In genomic region chr9:129139233-129139992, GRCh38 we compare ENCODE assay signal across 8 cellular contexts. TPM values are rescaled to one million over a fixed set of nuclear protein-coding genes. Genes with fewer than 3 reads are reported as not detected.
DNase-seq lines count a peak whose midpoint lies in the region; ATAC-seq and TF ChIP-seq lines count a peak whose summit lies in the region.

No MANE protein-coding gene starts in this region.

- intact Hi-C loops in Caco-2 (cut with micrococcal nuclease; ENCODE audit: unreplicated experiment) (loop anchor here (1.0 to 2.0 kb wide), 2 partner anchors 36 to 471 kb away; no protein-coding TSS in a partner anchor), right cardiac atrium (cut with DNase I) (loop anchor here (2.0 to 10.0 kb wide), 5 partner anchors 38 to 645 kb away; partner anchors contain the start of gene IER5L (in 1 of the 4)), uterus (cut with DNase I; ENCODE audit: low total_unique reads) (loop anchor here (5.0 kb wide), 2 partner anchors 33 to 473 kb away; no protein-coding TSS in a partner anchor)

- H3K4me3 ChIP-seq in Caco-2 (ENCODE audit: low read depth, low read length) (no peak overlapping the region), HAP-1 (peak overlapping the region; percentile 9), right cardiac atrium (ENCODE audit: low read length) (peak overlapping the region; percentile 38), uterus (peak overlapping the region; percentile 33 to 42)

- H3K27me3 Mint-ChIP-seq in Caco-2 (ENCODE audit: insufficient read depth, unreplicated experiment) = no peaks in the 10 kb centered on the region

- TF ChIP-seq POLR2A in uterus (IDR thresholded peaks at IDR 0.05) = no peak

- H3K27ac ChIP-seq in right cardiac atrium (ENCODE audit: low read length) (peak overlapping the region; percentile 100), uterus (peak overlapping the region; percentile 99 to 100)

- peaks cover 5% of the 10 kb centered on the region for H3K36me3 ChIP-seq in Caco-2 (ENCODE audit: control insufficient read depth, insufficient read depth, low read length)
- H3K36me3 ChIP-seq in HAP-1 (replicated peaks) = peaks cover 37% of the 10 kb centered on the region
- H3K36me3 ChIP-seq in uterus = no peaks in the 10 kb centered on the region

- peak overlapping the region; percentile 64 for H3K4me3 Mint-ChIP-seq in Caco-2 (ENCODE audit: unreplicated experiment)

- peaks cover 40% of the 10 kb centered on the region for H3K36me3 Mint-ChIP-seq in Caco-2 (ENCODE audit: insufficient read depth, unreplicated experiment)

- in situ Hi-C loops in HAP-1 (cut with MboI; ENCODE audit: low sequenced_read_pairs) = no loop called here

- CTCF ChIA-PET in Caco-2 (lab: Charles Lee) = interaction anchor here (0.6 to 2.6 kb wide), 16 partner anchors 8 to 643 kb away, joined by 3 to 8 read pairs (median 4); partner anchors contain the start of gene IER5L

- 3% methylated on average over 13 of the region's 13 CpGs for WGBS in right cardiac atrium

- DNase-seq in Caco-2 (peak; percentile 78 to 80), HAP-1 (ENCODE audit: low spot score in 2 of 2) (peak; percentile 88 to 90), NCI-H146 treated with DMSO at 0.1 percent for 48 hours (lab: John Stamatoyannopoulos, UW; ENCODE audit: unreplicated experiment) (peak; percentile 6), T-helper 1 cell (peak; percentile 40 to 78 (median 65)), amygdala (lab: John Stamatoyannopoulos, UW) (peak in 49 of 56 donors; percentile 36 to 88 (median 69)), right cardiac atrium (peak; percentile 78 to 88 (median 85)), pulmonary artery endothelial cell (ENCODE audit: low read depth, low spot score) (peak; percentile 45), uterus (peak; percentile 76 to 89)

- POLR2A ChIA-PET in Caco-2 (lab: Charles Lee) = interaction anchor here (0.6 to 0.9 kb wide), 4 partner anchors 39 to 1176 kb away, joined by 3 read pairs; partner anchors contain the start of gene IER5L

- peaks cover 46% of the 10 kb centered on the region for H3K4me1 ChIP-seq in Caco-2
- H3K4me1 ChIP-seq in HAP-1 = peaks cover 34% of the 10 kb centered on the region
- H3K4me1 ChIP-seq in right cardiac atrium (ENCODE audit: control insufficient read depth, insufficient read depth, low read length) = peaks cover 26% of the 10 kb centered on the region
- H3K4me1 ChIP-seq in uterus = peaks cover 20 to 37% of the 10 kb centered on the region in 2 donors

- H3K9me3 Mint-ChIP-seq in Caco-2 (ENCODE audit: unreplicated experiment) = no peaks in the 10 kb centered on the region

- H3K4me1 Mint-ChIP-seq in Caco-2 (ENCODE audit: low read depth, unreplicated experiment) = peaks cover 29% of the 10 kb centered on the region

- H3K9me3 ChIP-seq in Caco-2 = no peaks in the 10 kb centered on the region
- no peaks in the 10 kb centered on the region for H3K9me3 ChIP-seq in HAP-1
- no peaks in the 10 kb centered on the region for H3K9me3 ChIP-seq in right cardiac atrium (ENCODE audit: control insufficient read depth, low read length)
- H3K9me3 ChIP-seq in uterus = no peaks in the 10 kb centered on the region

- H3K27ac Mint-ChIP-seq in Caco-2 (ENCODE audit: unreplicated experiment) = peak overlapping the region; percentile 95

- TF ChIP-seq CTCF in Caco-2 (IDR thresholded peaks at IDR 0.05; ENCODE audit: insufficient read depth in 1 of 2, low read depth in 1 of 2, low read length in 1 of 2, severe bottlenecking in 1 of 2, unreplicated experiment in 1 of 2) = peak; percentile 81 to 91
- TF ChIP-seq CTCF in uterus (IDR thresholded peaks at IDR 0.05) = peak; percentile 91 to 97 (median 96)

- ATAC-seq in right cardiac atrium = peak; percentile 63 to 70

- H3K27me3 ChIP-seq in Caco-2 (replicated peaks; ENCODE audit: control insufficient read depth, insufficient read depth, low read length) = no peaks in the 10 kb centered on the region
- H3K27me3 ChIP-seq in HAP-1 (ENCODE audit: low read depth) = no peaks in the 10 kb centered on the region
- no peaks in the 10 kb centered on the region for H3K27me3 ChIP-seq in right cardiac atrium (ENCODE audit: control insufficient read depth, insufficient read depth)
- no peaks in the 10 kb centered on the region for H3K27me3 ChIP-seq in uterus

- no TSS peak for BruUV-seq in Caco-2 (replicated peaks; lab: Mats Ljungman, UMichigan)

RNA-seq across cellular contexts. Expression of gene PTPA, which starts 28.2 kb away (rescaled TPM):
- total RNA-seq in Caco-2 (2022) = 100 and 107 TPM in 2 replicates
- 100 to 1,000 TPM; 115 to 170 (median 144) TPM for total RNA-seq in right cardiac atrium
- 147 TPM for polyA plus RNA-seq in right cardiac atrium
- 96.2 and 109 TPM in 2 replicates for total RNA-seq in pulmonary artery endothelial cell
- total RNA-seq in uterus = 100 to 1,000 TPM in 1 of 4 donors, 10 to 100 TPM in 3; 28.9 to 107 (median 62.1) TPM

RNA-seq across cellular contexts. Expression of gene CRAT, which starts 28.8 kb away (rescaled TPM):
- total RNA-seq in Caco-2 (2022) (16.2 and 20.7 TPM in 2 replicates), right cardiac atrium (10 to 100 TPM; 47.0 to 69.9 (median 56.8) TPM), pulmonary artery endothelial cell (34.6 and 37.9 TPM in 2 replicates), uterus (10 to 100 TPM; 20.0 to 42.4 (median 27.4) TPM)
- 63.3 TPM for polyA plus RNA-seq in right cardiac atrium

RNA-seq across cellular contexts. Expression of gene IER5L, which starts 38.6 kb away (rescaled TPM):
- total RNA-seq in Caco-2 (2022) (3.9 and 4.1 TPM in 2 replicates), right cardiac atrium (1 to 10 TPM; 6.7 to 9.4 (median 8.7) TPM), pulmonary artery endothelial cell (13.4 and 18.8 TPM in 2 replicates), uterus (10 to 100 TPM in 2 of 4 donors, 1 to 10 TPM in 2; 1.8 to 31.0 (median 14.5) TPM)
- polyA plus RNA-seq in right cardiac atrium = 10.4 TPM

RNA-seq across cellular contexts. Expression of gene DOLPP1, which starts 58.5 kb away (rescaled TPM):
- 44.7 and 45.1 TPM in 2 replicates for total RNA-seq in Caco-2 (2022)
- total RNA-seq in right cardiac atrium = 1 to 10 TPM; 6.3 to 7.3 (median 6.8) TPM
- polyA plus RNA-seq in right cardiac atrium = 3.3 TPM
- total RNA-seq in pulmonary artery endothelial cell = 10.4 and 18.4 TPM in 2 replicates
- 10 to 100 TPM in 1 of 4 donors, 1 to 10 TPM in 2, not detected in 1; 1.0 to 10.2 (median 9.7) TPM for total RNA-seq in uterus

Comparison
In these comparisons a context has a peak if more than half of its experiments do, and no peak if none do; other contexts are left out.
1. DNase-seq: peak in every context shown above with its lines; median percentile 89 in HAP-1; 85 in right cardiac atrium; 82 in uterus; 79 in Caco-2; 69 in amygdala; 65 in T-helper 1 cell; 45 in pulmonary artery endothelial cell; 6 in NCI-H146 treated with DMSO at 0.1 percent for 48 hours.